In the genomic region with DNA sequence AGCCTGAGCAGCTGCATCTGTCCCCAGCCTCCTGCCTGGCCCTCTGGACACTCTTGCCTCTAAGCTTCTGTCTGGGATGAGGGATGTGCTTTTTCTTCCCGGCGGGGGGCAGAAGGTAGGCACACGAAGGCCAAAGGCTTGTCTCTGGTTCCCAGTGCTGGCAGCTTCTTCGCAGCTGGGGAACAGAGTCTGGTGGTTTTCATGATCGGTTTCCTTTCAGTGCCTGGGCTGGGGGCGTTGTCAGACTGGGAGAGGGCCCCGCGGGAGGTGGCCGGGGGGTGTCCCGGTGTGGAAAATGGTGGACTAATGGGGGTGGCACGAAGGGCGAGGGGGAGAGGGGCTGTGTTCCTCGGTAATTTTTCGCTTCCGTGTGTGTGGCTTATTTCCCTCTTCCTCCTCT, we compare ENCODE assay signal across 1 cellular context.
TF ChIP-seq lines count a peak whose summit lies in the region.

No MANE protein-coding gene starts in this region.

TF ChIP-seq in SK-N-SH treated with all-trans-retinoic acid at 6 μM for 48 hours, 23 proteins besides CTCF, POLR2A, EP300 and RAD21 (continued from another document):
- no peak for TF ChIP-seq TCF4 (CRISPR knock-in tag; IDR thresholded peaks at IDR 0.05; ENCODE audit: borderline replicate concordance)
- TF ChIP-seq ZNF565 (CRISPR knock-in tag; conservative IDR thresholded peaks at IDR 0.05; ENCODE audit: low read depth) = no peak
- TF ChIP-seq ZNF8 (CRISPR knock-in tag; IDR thresholded peaks at IDR 0.05) = no peak
- TF ChIP-seq, protein P1, sequence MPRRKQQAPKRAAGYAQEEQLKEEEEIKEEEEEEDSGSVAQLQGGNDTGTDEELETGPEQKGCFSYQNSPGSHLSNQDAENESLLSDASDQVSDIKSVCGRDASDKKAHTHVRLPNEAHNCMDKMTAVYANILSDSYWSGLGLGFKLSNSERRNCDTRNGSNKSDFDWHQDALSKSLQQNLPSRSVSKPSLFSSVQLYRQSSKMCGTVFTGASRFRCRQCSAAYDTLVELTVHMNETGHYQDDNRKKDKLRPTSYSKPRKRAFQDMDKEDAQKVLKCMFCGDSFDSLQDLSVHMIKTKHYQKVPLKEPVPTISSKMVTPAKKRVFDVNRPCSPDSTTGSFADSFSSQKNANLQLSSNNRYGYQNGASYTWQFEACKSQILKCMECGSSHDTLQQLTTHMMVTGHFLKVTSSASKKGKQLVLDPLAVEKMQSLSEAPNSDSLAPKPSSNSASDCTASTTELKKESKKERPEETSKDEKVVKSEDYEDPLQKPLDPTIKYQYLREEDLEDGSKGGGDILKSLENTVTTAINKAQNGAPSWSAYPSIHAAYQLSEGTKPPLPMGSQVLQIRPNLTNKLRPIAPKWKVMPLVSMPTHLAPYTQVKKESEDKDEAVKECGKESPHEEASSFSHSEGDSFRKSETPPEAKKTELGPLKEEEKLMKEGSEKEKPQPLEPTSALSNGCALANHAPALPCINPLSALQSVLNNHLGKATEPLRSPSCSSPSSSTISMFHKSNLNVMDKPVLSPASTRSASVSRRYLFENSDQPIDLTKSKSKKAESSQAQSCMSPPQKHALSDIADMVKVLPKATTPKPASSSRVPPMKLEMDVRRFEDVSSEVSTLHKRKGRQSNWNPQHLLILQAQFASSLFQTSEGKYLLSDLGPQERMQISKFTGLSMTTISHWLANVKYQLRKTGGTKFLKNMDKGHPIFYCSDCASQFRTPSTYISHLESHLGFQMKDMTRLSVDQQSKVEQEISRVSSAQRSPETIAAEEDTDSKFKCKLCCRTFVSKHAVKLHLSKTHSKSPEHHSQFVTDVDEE (CRISPR knock-in tag; IDR thresholded peaks at IDR 0.05) = no peak
- no peak for TF ChIP-seq PPARA (CRISPR knock-in tag; IDR thresholded peaks at IDR 0.05; ENCODE audit: borderline replicate concordance)
- TF ChIP-seq TOX (CRISPR knock-in tag; IDR thresholded peaks at IDR 0.05; ENCODE audit: borderline replicate concordance) = no peak
- TF ChIP-seq RARB (CRISPR knock-in tag; IDR thresholded peaks at IDR 0.05) = no peak
- no peak for TF ChIP-seq ISL1 (CRISPR knock-in tag; IDR thresholded peaks at IDR 0.05)
- no peak for TF ChIP-seq CSDC2 (CRISPR knock-in tag; IDR thresholded peaks at IDR 0.05)
- TF ChIP-seq GLIS3 (CRISPR knock-in tag; IDR thresholded peaks at IDR 0.05) = no peak
TF ChIP-seq in SK-N-SH treated with all-trans-retinoic acid at 6 μM for 48 hours: peak in this region for 0.
